ENCODE assay signal across 11 cellular contexts in genomic region chr1:55067022-55067781, GRCh38. TPM values are rescaled to one million over a fixed set of nuclear protein-coding genes. Genes with fewer than 3 reads are reported as not detected.
A peak's percentile ranks its signal among the peaks of the same experiment; 100 is the strongest.
DNase-seq lines count a peak whose midpoint lies in the region; ATAC-seq, FAIRE-seq and TF ChIP-seq lines count a peak whose summit lies in the region.
"Had no signal": no experiment of that assay in that cellular context is flagged by ENCODE, and none has a peak within 500 bp of the region (broad histone marks: within the 10 kb centered on the region; RNA-seq: fewer than 3 reads in every experiment).

No MANE protein-coding gene starts in this region.

- TF ChIP-seq EP300 in K562 (IDR thresholded peaks at IDR 0.05; ENCODE audit: low read length) = no peak

- no peak overlapping the region for H3K4me2 ChIP-seq in K562 (ENCODE audit: insufficient read depth, low read length)

- H3K36me3 Mint-ChIP-seq in CD4-positive, alpha-beta T cell (ENCODE audit: low read depth) = peaks cover 67% of the 10 kb centered on the region

- H3K79me2 ChIP-seq in K562 (ENCODE audit: control insufficient read depth, insufficient read depth, low read length) = no peaks in the 10 kb centered on the region

- TF ChIP-seq CTCF in K562 (IDR thresholded peaks at IDR 0.05 in 2 of 3, conservative IDR thresholded peaks at IDR 0.05 in 1 of 3; ENCODE audit: insufficient read depth in 2 of 3, low read depth in 1 of 3, low read length in 3 of 3) (no peak), right lobe of liver (IDR thresholded peaks at IDR 0.05) (no peak)
- no peak for TF ChIP-seq CTCF in CD4-positive, alpha-beta T cell (IDR thresholded peaks at IDR 0.05)

- in situ Hi-C loops in K562 (cut with MboI) = loop anchor here (5.0 kb wide), 1 partner anchor 35 kb away; no protein-coding TSS in a partner anchor

- H3K9ac ChIP-seq in K562 (ENCODE audit: insufficient read depth in 1 of 2, low read depth in 2 of 2, low read length in 2 of 2) = peak overlapping the region in 1 of 2 experiments; percentile 48; a peak in 1 of 4 replicates

- TF ChIP-seq POLR2A in K562 (conservative IDR thresholded peaks at IDR 0.05) (peak; percentile 44), right lobe of liver (IDR thresholded peaks at IDR 0.05) (no peak)

- no peaks in the 10 kb centered on the region for H3K4me1 Mint-ChIP-seq in CD4-positive, alpha-beta T cell (ENCODE audit: low read depth)

- peaks cover 3% of the 10 kb centered on the region; the same call in 1 of the 2 replicates for H4K20me1 ChIP-seq in K562 (replicated peaks; ENCODE audit: control insufficient read depth, insufficient read depth, low read length)

- H3K27ac Mint-ChIP-seq in CD4-positive, alpha-beta T cell = no peak overlapping the region

- H3K4me1 ChIP-seq in K562 (replicated peaks in 1 of 2; ENCODE audit: control insufficient read depth in 2 of 2, insufficient read depth in 2 of 2, low read length in 2 of 2) (peaks cover 0 to 5% of the 10 kb centered on the region in 2 experiments; a peak in 2 of 5 replicates), right lobe of liver (peaks cover 0 to 56% (median 9%) of the 10 kb centered on the region in 4 donors)

- H3K9me3 Mint-ChIP-seq in CD4-positive, alpha-beta T cell = no peaks in the 10 kb centered on the region

- POLR2A ChIA-PET in K562 (lab: Yijun Ruan, JAX) = interaction anchor here (0.7 to 1.4 kb wide), 4 partner anchors 9 to 268 kb away, joined by 3 to 6 read pairs (median 4); no protein-coding TSS in a partner anchor
- POLR2A ChIA-PET in CD4-positive, alpha-beta T cell (lab: Charles Lee) = no interaction called here

- 86% methylated on average over 17 of the region's 17 CpGs for WGBS in K562 (ENCODE audit: insufficient coverage, low coverage, missing lambda C conversion rate)
- WGBS in right lobe of liver (ENCODE audit: insufficient coverage, low coverage, low lambda C conversion rate, missing lambda C conversion rate) = 62% methylated on average over 10 of the region's 17 CpGs

- FAIRE-seq in K562 (lab: Jason Lieb, UNC) = no peak
- FAIRE-seq: urothelium cell line had no signal

- no TSS peak for BruUV-seq in K562 (replicated peaks; lab: Mats Ljungman, UMichigan)

- intact Hi-C loops in K562 (cut with micrococcal nuclease) = no loop called here
- intact Hi-C loops in right lobe of liver (cut with DNase I) = no loop called here
- intact Hi-C loops in CD4-positive, alpha-beta T cell (cut with DNase I, micrococcal nuclease) = no loop called here
- intact Hi-C loops in posterior vena cava (cut with DNase I) = no loop called here

- no peak overlapping the region for H2AFZ ChIP-seq in K562 (ENCODE audit: low read depth, low read length)

- no peak overlapping the region for H3K4me3 Mint-ChIP-seq in CD4-positive, alpha-beta T cell

- CTCF ChIA-PET in K562 (lab: Yijun Ruan, JAX; ENCODE audit: low intra/inter-chr PET ratio) = no interaction called here
- CTCF ChIA-PET in CD4-positive, alpha-beta T cell (lab: Charles Lee) = no interaction called here

- no peaks in the 10 kb centered on the region for H3K9me1 ChIP-seq in K562 (ENCODE audit: control insufficient read depth, insufficient read depth, low read length)

- H3K27me3 ChIP-seq in K562 (ENCODE audit: control insufficient read depth in 2 of 2, insufficient read depth in 2 of 2, low read length in 2 of 2) (no peaks in the 10 kb centered on the region), right lobe of liver (no peaks in the 10 kb centered on the region)
- H3K27me3 ChIP-seq in CD4-positive, alpha-beta T cell (ENCODE audit: control insufficient read depth, insufficient read depth, low read length) = no peaks in the 10 kb centered on the region
- H3K27me3 ChIP-seq: adrenal gland had no signal

- DNase-seq in Ammon's horn (ENCODE audit: low spot score) = peak; percentile 96
- DNase-seq in NCI-H1105 treated with DMSO at 0.1 percent for 48 hours (lab: John Stamatoyannopoulos, UW) = peak; percentile 89
- no peak for DNase-seq in K562 (ENCODE audit: extremely low read depth in 1 of 4, low spot score in 3 of 4)
- peak in 1 of 3 donors; percentile 77 for DNase-seq in right lobe of liver
- DNase-seq in CD4-positive, alpha-beta T cell = no peak
- DNase-seq in posterior vena cava (ENCODE audit: low spot score) = no peak
- DNase-seq in NCI-H1417 (lab: John Stamatoyannopoulos, UW) = no peak
- DNase-seq: PC-3 had no signal

- no peak overlapping the region for H3K4me3 ChIP-seq in K562
- no peak overlapping the region for H3K4me3 ChIP-seq in right lobe of liver
- H3K4me3 ChIP-seq: adrenal gland had no signal

- H3K9me3 ChIP-seq in K562 (replicated peaks; ENCODE audit: control insufficient read depth, insufficient read depth, low read depth, low read length) = no peaks in the 10 kb centered on the region
- H3K9me3 ChIP-seq in right lobe of liver = no peaks in the 10 kb centered on the region
- no peaks in the 10 kb centered on the region for H3K9me3 ChIP-seq in CD4-positive, alpha-beta T cell (ENCODE audit: control insufficient read depth, low read length)
- H3K9me3 ChIP-seq: adrenal gland had no signal

- no peaks in the 10 kb centered on the region for H3K27me3 Mint-ChIP-seq in CD4-positive, alpha-beta T cell

- ATAC-seq in K562 (no peak), right lobe of liver (peak in 3 of 4 donors; percentile 15 to 31 (median 23)), HG02798 (IDR thresholded peaks at IDR 0.05; ENCODE audit: poor library complexity, unreplicated experiment) (no peak)
- ATAC-seq in CD4-positive, alpha-beta T cell (ENCODE audit: poor library complexity) = no peak
- ATAC-seq: PC-3 had no signal

- H3K27ac ChIP-seq in K562 (ENCODE audit: extremely low read depth, low read depth, low read length) (0 out of 3 replicates have a peak overlapping the region, but pooled peaks have one; percentile 8), right lobe of liver (no peak overlapping the region)
- H3K27ac ChIP-seq in CD4-positive, alpha-beta T cell (ENCODE audit: low read depth, low read length) = no peak overlapping the region
- H3K27ac ChIP-seq: adrenal gland had no signal

- H3K36me3 ChIP-seq in K562 (ENCODE audit: control insufficient read depth, insufficient read depth, low read length) (peaks cover 95% of the 10 kb centered on the region), right lobe of liver (peaks cover 0 to 33% (median 8%) of the 10 kb centered on the region in 4 donors)

- no peak for TF ChIP-seq RAD21 in K562 (CRISPR knock-in tag; conservative IDR thresholded peaks at IDR 0.05 in 1 of 2, IDR thresholded peaks at IDR 0.05 in 1 of 2)

TF ChIP-seq in K562, 482 proteins besides CTCF, POLR2A, EP300 and RAD21:
- TF ChIP-seq ZNF140 (CRISPR knock-in tag; IDR thresholded peaks at IDR 0.05) (no peak), ESRRA (IDR thresholded peaks at IDR 0.05; ENCODE audit: borderline replicate concordance, low read depth) (peak; percentile 67), OTX1 (CRISPR knock-in tag; IDR thresholded peaks at IDR 0.05) (0 out of 2 replicates have a peak, but pooled peaks have one; percentile 2), LEF1 (IDR thresholded peaks at IDR 0.05) (no peak), LCOR (CRISPR knock-in tag; IDR thresholded peaks at IDR 0.05) (no peak)

RNA-seq across cellular contexts. Expression of gene PCSK9, which starts 27.9 kb away (rescaled TPM):
- 22.6 and 51.1 TPM in 2 replicates for total RNA-seq in K562 (2011; cell fraction: chromatin; rRNA removed; ENCODE audit: low replicate concordance)
- total RNA-seq in K562 (2011; cell fraction: nucleolus; rRNA removed) = 61.6 and 67.9 TPM in 2 replicates
- total RNA-seq in K562 (2011; cell fraction: nucleoplasm; rRNA removed) = 42.1 and 42.2 TPM in 2 replicates
- 46.0 and 70.3 TPM in 2 replicates for total RNA-seq in K562 (2014; rRNA removed)
- 6.6 and 10.2 TPM in 2 replicates for total RNA-seq in K562 (2014; rRNA removed; fragmentation: Illumina TruSeq; extraction: Trizol)
- 24.7 and 26.1 TPM in 2 replicates for total RNA-seq in K562 (2015; rRNA removed; fragmentation: Illumina TruSeq; extraction: Trizol)
- total RNA-seq in K562 (2021) = 58.6 and 66.9 TPM in 2 replicates
- polyA plus RNA-seq in K562 (2011; rRNA removed) = 11.2 and 55.2 TPM in 2 replicates
- polyA plus RNA-seq in K562 (2011; cell fraction: cytosol; rRNA removed) = 21.6 and 35.4 TPM in 2 replicates
- 69.1 and 116 TPM in 2 replicates for polyA plus RNA-seq in K562 (2011; cell fraction: nucleus; rRNA removed)
- polyA plus RNA-seq in K562 (2012) = 80.4 and 94.8 TPM in 2 replicates
- polyA plus RNA-seq in K562 (2014; fragmentation: Illumina TruSeq; extraction: Trizol) = 25.7 and 32.4 TPM in 2 replicates
- polyA plus RNA-seq in K562 (2014; fragmentation: Nextera tagmentation; extraction: Ambion mirVana) = 1 to 10 TPM; 3.2 to 4.3 TPM
- polyA plus RNA-seq in K562 (2014; rRNA removed) = 37.9 and 43.9 TPM in 2 replicates
- polyA minus RNA-seq in K562 (2011; rRNA and poly(A)+ RNA removed) = 7.4 and 16.4 TPM in 2 replicates
- polyA minus RNA-seq in K562 (2011; cell fraction: cytosol; rRNA and poly(A)+ RNA removed) = 12.9 and 44.1 TPM in 2 replicates
- 17.9 and 38.1 TPM in 2 replicates for polyA minus RNA-seq in K562 (2011; cell fraction: nucleus; rRNA and poly(A)+ RNA removed)
- total RNA-seq in right lobe of liver = 10 to 100 TPM; 16.4 to 41.4 (median 31.3) TPM
- not detected for total RNA-seq in CD4-positive, alpha-beta T cell
- under 1 TPM in 1 of 2 donors, not detected in 1; 0.32 TPM for total RNA-seq in posterior vena cava

Comparison
In these comparisons a context has a peak if more than half of its experiments do, and no peak if none do; other contexts are left out.
1. DNase-seq: peak in Ammon's horn (single experiment) and NCI-H1105 treated with DMSO at 0.1 percent for 48 hours (single experiment); none in K562 (0 of 4), CD4-positive, alpha-beta T cell (0 of 10), posterior vena cava (single experiment) and NCI-H1417 (0 of 3).
2. ATAC-seq: peak in right lobe of liver (3 of 4); none in K562 (single experiment), HG02798 (single experiment) and CD4-positive, alpha-beta T cell (single experiment).
3. RNA of gene PCSK9, which starts 27.9 kb away (total RNA-seq): 6.6 to 70.3 TPM in K562 and 16.4 to 41.4 TPM in right lobe of liver; 0.32 TPM in posterior vena cava and not detected in CD4-positive, alpha-beta T cell; every median in the first group is over 4 times any median in the second.